ENCODE assay signal across 10 cellular contexts in the genomic region with DNA sequence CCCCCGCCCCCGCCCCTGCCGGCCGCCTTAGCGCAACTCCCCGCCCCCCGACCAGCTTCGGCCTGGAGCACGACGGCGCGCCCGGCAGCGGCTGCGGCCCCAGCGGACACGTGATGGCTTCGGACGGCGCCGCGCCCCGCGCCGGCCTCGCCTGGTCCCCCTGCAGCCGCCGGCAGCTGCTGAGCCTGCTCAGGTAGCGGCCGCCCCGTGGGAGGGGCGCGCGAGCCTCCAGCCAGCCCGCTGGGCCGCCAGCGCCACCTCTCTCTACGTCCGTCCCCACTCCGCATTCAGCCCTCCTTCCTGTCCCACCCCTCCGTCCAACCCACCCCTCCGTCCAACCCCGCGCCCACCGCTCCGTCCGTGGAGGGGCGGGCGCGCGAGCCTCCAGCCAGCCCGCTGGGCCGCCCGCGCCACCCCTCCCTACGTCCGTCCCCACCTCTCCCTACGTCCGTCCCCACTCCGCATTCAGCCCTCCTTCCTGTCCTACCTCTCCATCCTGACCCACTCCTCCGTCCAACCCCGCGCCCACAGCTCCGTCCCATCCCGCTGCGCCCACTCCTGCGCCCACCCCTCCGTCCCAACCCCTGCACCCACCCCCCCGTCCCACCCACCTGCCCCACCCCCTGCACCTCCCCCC. TPM values are rescaled to one million over a fixed set of nuclear protein-coding genes. Genes with fewer than 3 reads are reported as not detected.
A peak's percentile ranks its signal among the peaks of the same experiment; 100 is the strongest.
DNase-seq lines count a peak whose midpoint lies in the region; ATAC-seq, FAIRE-seq and TF ChIP-seq lines count a peak whose summit lies in the region.
"Had no signal": no experiment of that assay in that cellular context is flagged by ENCODE, and none has a peak within 500 bp of the region (broad histone marks: within the 10 kb centered on the region; RNA-seq: fewer than 3 reads in every experiment).

No MANE protein-coding gene starts in this region.

- no peak overlapping the region for H3K4me3 Mint-ChIP-seq in activated CD8-positive, alpha-beta T cell treated with anti-CD3 and anti-CD28 coated beads, Interleukin-2, amount 10 ng/mL, durations not matched to agents 7 days and 5 days

- H3K27ac Mint-ChIP-seq in activated CD8-positive, alpha-beta T cell treated with anti-CD3 and anti-CD28 coated beads, Interleukin-2, amount 10 ng/mL, durations not matched to agents 7 days and 5 days, result no peak overlapping the region

- peaks cover 17% of the 10 kb centered on the region for H3K27me3 Mint-ChIP-seq in activated CD8-positive, alpha-beta T cell treated with anti-CD3 and anti-CD28 coated beads, Interleukin-2, amount 10 ng/mL, durations not matched to agents 7 days and 5 days (ENCODE audit: low read depth)

- CTCF ChIA-PET in activated CD8-positive, alpha-beta T cell treated with anti-CD3 and anti-CD28 coated beads, Interleukin-2, amount 10 ng/mL, durations not matched to agents 7 days and 5 days (lab: Charles Lee), result no interaction called here

- TF ChIP-seq CTCF in kidney epithelial cell (IDR thresholded peaks at IDR 0.05; ENCODE audit: insufficient read depth, low read length, poor library complexity, severe bottlenecking), result no peak

- peaks cover 30% of the 10 kb centered on the region for H3K27me3 ChIP-seq in kidney epithelial cell (ENCODE audit: control insufficient read depth, insufficient read depth, low read length)
- H3K27me3 ChIP-seq: SJCRH30 had no signal

- DNase-seq in Right ventricle myocardium inferior (ENCODE audit: missing footprints), result no peak
- DNase-seq in cardiac septum (ENCODE audit: low spot score), result no peak
- no peak for DNase-seq in activated CD8-positive, alpha-beta T cell treated with anti-CD3 and anti-CD28 coated beads, Interleukin-2, amount 10 ng/mL, durations not matched to agents 7 days and 5 days
- no peak for DNase-seq in kidney epithelial cell (ENCODE audit: low read depth)
- peak; percentile 82 for DNase-seq in urothelium cell line (ENCODE audit: low spot score)
- no peak for DNase-seq in NCI-H526 treated with DMSO at 0.1 percent for 48 hours (lab: John Stamatoyannopoulos, UW)
- DNase-seq: cerebellar nuclear complex, SJCRH30 had no signal

- peak overlapping the region; percentile 20 for H3K4me3 ChIP-seq in kidney epithelial cell (ENCODE audit: low read depth, low read length)
- H3K4me3 ChIP-seq: SJCRH30 had no signal

- peaks cover 9% of the 10 kb centered on the region for H3K4me1 Mint-ChIP-seq in activated CD8-positive, alpha-beta T cell treated with anti-CD3 and anti-CD28 coated beads, Interleukin-2, amount 10 ng/mL, durations not matched to agents 7 days and 5 days (ENCODE audit: low read depth)

- ATAC-seq in Right ventricle myocardium inferior, result peak; percentile 23
- ATAC-seq in activated CD8-positive, alpha-beta T cell treated with anti-CD3 and anti-CD28 coated beads, Interleukin-2, amount 10 ng/mL, durations not matched to agents 7 days and 5 days, result peak; percentile 51
- no peak for ATAC-seq in HG03108 (IDR thresholded peaks at IDR 0.05; ENCODE audit: unreplicated experiment)
- ATAC-seq in GM18519 (IDR thresholded peaks at IDR 0.05; ENCODE audit: low FRiP score, unreplicated experiment), result no peak

- H3K9me3 Mint-ChIP-seq in activated CD8-positive, alpha-beta T cell treated with anti-CD3 and anti-CD28 coated beads, Interleukin-2, amount 10 ng/mL, durations not matched to agents 7 days and 5 days (ENCODE audit: insufficient read depth), result no peaks in the 10 kb centered on the region

- FAIRE-seq in urothelium cell line (lab: Jason Lieb, UNC), result peak; percentile 70

- POLR2A ChIA-PET in activated CD8-positive, alpha-beta T cell treated with anti-CD3 and anti-CD28 coated beads, Interleukin-2, amount 10 ng/mL, durations not matched to agents 7 days and 5 days (lab: Charles Lee), result no interaction called here

- no peaks in the 10 kb centered on the region for H3K36me3 ChIP-seq in kidney epithelial cell (ENCODE audit: control insufficient read depth, insufficient read depth, low read length)
- H3K36me3 ChIP-seq: SJCRH30 had no signal

- H3K36me3 Mint-ChIP-seq in activated CD8-positive, alpha-beta T cell treated with anti-CD3 and anti-CD28 coated beads, Interleukin-2, amount 10 ng/mL, durations not matched to agents 7 days and 5 days (ENCODE audit: low read depth), result no peaks in the 10 kb centered on the region

- intact Hi-C loops in Right ventricle myocardium inferior (cut with DNase I), result no loop called here
- intact Hi-C loops in cardiac septum (cut with DNase I), result no loop called here

RNA-seq across cellular contexts. Expression of a gene that starts 6.5 kb away (rescaled TPM):
- total RNA-seq in Right ventricle myocardium inferior (3.6 TPM), cardiac septum (3.3 TPM), kidney epithelial cell (2.0 and 2.4 TPM in 2 replicates)
- total RNA-seq in activated CD8-positive, alpha-beta T cell treated with anti-CD3 and anti-CD28 coated beads, Interleukin-2, amount 10 ng/mL, durations not matched to agents 7 days and 5 days, result 1 to 10 TPM; 1.4 to 2.5 TPM

RNA-seq across cellular contexts. Expression of a gene that starts 10.9 kb away (rescaled TPM):
- total RNA-seq in Right ventricle myocardium inferior (18.7 TPM), cardiac septum (12.2 TPM), kidney epithelial cell (21.9 and 23.1 TPM in 2 replicates)
- total RNA-seq in activated CD8-positive, alpha-beta T cell treated with anti-CD3 and anti-CD28 coated beads, Interleukin-2, amount 10 ng/mL, durations not matched to agents 7 days and 5 days, result 10 to 100 TPM; 23.6 to 25.7 TPM

RNA-seq across cellular contexts. Expression of a gene that starts 31.1 kb away (rescaled TPM):
- total RNA-seq in Right ventricle myocardium inferior, result 13.9 TPM
- total RNA-seq in cardiac septum, result 15.0 TPM
- total RNA-seq in activated CD8-positive, alpha-beta T cell treated with anti-CD3 and anti-CD28 coated beads, Interleukin-2, amount 10 ng/mL, durations not matched to agents 7 days and 5 days, result 1 to 10 TPM; 1.3 to 2.4 TPM
- 24.4 and 24.6 TPM in 2 replicates for total RNA-seq in kidney epithelial cell

RNA-seq across cellular contexts. Expression of a gene that starts 50.2 kb away (rescaled TPM):
- total RNA-seq in Right ventricle myocardium inferior (2.7 TPM), cardiac septum (3.6 TPM), kidney epithelial cell (51.8 and 60.9 TPM in 2 replicates)
- total RNA-seq in activated CD8-positive, alpha-beta T cell treated with anti-CD3 and anti-CD28 coated beads, Interleukin-2, amount 10 ng/mL, durations not matched to agents 7 days and 5 days, result 10 to 100 TPM; 14.1 to 17.0 TPM

RNA-seq across cellular contexts. Expression of a gene that starts 52.5 kb away (rescaled TPM):
- total RNA-seq in Right ventricle myocardium inferior, result 0.27 TPM
- 0.62 TPM for total RNA-seq in cardiac septum
- total RNA-seq in activated CD8-positive, alpha-beta T cell treated with anti-CD3 and anti-CD28 coated beads, Interleukin-2, amount 10 ng/mL, durations not matched to agents 7 days and 5 days, result under 1 TPM; 0.71 to 0.76 TPM
- total RNA-seq in kidney epithelial cell, result 0.27 TPM in 1 of 2 replicates, not detected in the other

Comparison
In these comparisons a context has a peak if more than half of its experiments do, and no peak if none do; other contexts are left out.
1. ATAC-seq: peak in Right ventricle myocardium inferior (single experiment) and activated CD8-positive, alpha-beta T cell treated with anti-CD3 and anti-CD28 coated beads, Interleukin-2, amount 10 ng/mL, durations not matched to agents 7 days and 5 days (single experiment); none in HG03108 (single experiment) and GM18519 (single experiment).